ENCODE assay signal across 25 cellular contexts in the genomic region with DNA sequence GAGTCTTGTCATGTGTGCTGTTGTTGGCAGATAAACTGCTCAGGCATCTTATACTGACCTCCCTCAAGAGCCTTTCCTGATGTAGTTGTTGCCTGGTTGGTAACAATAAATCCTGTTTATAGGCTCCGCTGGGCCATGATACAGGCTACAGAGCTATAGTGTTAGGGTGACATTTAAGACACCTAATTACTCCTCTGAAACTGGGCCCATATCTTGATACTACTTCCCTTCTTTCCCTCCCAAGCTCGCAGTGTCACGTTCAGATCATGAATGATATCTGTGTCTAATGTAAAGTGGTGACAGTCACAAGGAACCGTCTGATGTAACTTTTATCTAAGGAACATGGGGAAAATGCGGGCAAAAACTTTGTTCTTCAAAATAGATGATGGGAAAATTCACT.
"Had no signal": no experiment of that assay in that cellular context is flagged by ENCODE, and none has a peak within 500 bp of the region (broad histone marks: within the 10 kb centered on the region; RNA-seq: fewer than 3 reads in every experiment).

No MANE protein-coding gene starts in this region.

- ATAC-seq: esophagus mucosa, gastrocnemius medialis, heart right ventricle, left cardiac atrium, left lobe of liver, lower lobe of right lung, mucosa of descending colon had no signal

- H3K9me3 ChIP-seq: esophagus squamous epithelium, gastrocnemius medialis, lower lobe of right lung, mucosa of descending colon had no signal

- FAIRE-seq: colon, endothelial cell of umbilical vein, islet of Langerhans, keratinocyte had no signal

- H3K27me3 ChIP-seq: dorsolateral prefrontal cortex, esophagus squamous epithelium, gastrocnemius medialis, heart right ventricle had no signal

- H3K4me1 ChIP-seq: esophagus squamous epithelium, gastrocnemius medialis, heart right ventricle, left ventricle myocardium inferior, lower lobe of right lung had no signal

- DNase-seq: dermis blood vessel endothelial cell; dorsolateral prefrontal cortex; effector CD4-positive, alpha-beta T cell; effector memory CD4-positive, alpha-beta T cell; esophagus squamous epithelium; foreskin fibroblast; foreskin melanocyte; gastrocnemius medialis; glutamatergic neuron; head of caudate nucleus; heart right ventricle; hippocampal formation; left cardiac atrium; left ventricle myocardium inferior; lower lobe of right lung; mesenchymal stem cell; mucosa of descending colon; naive B cell had no signal

- H3K4me3 ChIP-seq: coronary artery, dorsolateral prefrontal cortex, esophagus squamous epithelium, gastrocnemius medialis, heart right ventricle, left ventricle myocardium inferior, lower lobe of right lung, mucosa of descending colon had no signal

- H3K27ac ChIP-seq: coronary artery, dorsolateral prefrontal cortex, esophagus squamous epithelium, gastrocnemius medialis, heart right ventricle, left ventricle myocardium inferior, lower lobe of right lung had no signal
